Comparison of ENCODE assay signal across 1 cellular context in genomic region chr5:74041913-74042312, GRCh38.
TF ChIP-seq lines count a peak whose summit lies in the region.

No MANE protein-coding gene starts in this region.

TF ChIP-seq in GM23338, 12 proteins besides CTCF, POLR2A, EP300 and RAD21 (continued from another document):
- TF ChIP-seq REST (IDR thresholded peaks at IDR 0.05; ENCODE audit: unreplicated experiment) (no peak), STAT1 (IDR thresholded peaks at IDR 0.05; ENCODE audit: unreplicated experiment) (no peak)
